In the genomic region with DNA sequence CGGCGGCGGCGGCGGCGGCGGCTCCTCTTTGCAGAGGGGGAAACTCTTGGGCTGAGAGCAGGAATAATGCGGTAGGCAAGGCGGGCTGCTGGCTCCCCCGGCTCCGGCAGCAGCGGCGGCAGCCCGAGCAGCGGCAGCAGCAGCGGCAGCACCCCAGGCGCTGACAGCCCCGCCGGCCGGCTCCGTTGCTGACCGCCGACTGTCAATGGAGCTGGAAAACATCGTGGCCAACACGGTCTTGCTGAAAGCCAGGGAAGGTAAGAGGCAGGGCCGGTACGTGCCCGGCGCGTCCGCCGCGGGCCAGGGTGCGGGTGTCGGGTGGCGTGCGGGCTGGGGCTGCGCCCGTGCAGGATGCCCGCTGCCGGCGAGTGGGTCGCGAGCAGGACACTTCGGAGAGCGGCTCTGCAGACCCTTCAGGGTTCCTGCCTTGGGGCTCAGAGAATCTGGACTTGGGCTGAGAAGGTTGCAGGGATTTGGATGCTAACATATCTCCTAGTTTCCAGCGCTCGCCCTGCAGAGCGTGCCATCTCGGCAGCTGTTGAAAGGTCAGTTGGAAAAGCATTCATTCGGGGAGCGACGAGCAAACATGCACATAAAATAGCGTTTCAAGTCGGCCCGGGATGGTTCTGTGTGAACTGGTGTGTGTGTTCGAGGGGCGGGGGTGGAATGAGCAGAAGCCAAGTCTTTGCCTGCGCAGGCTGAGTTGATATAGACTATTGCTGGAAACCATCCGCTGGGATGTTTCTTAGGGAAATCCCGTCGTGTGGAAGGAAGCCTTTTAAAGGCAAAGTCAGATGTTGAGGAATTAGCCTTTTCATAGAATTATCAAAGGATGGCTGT, we compare ENCODE assay signal across 8 cellular contexts. TPM values are rescaled to one million over a fixed set of nuclear protein-coding genes. Genes with fewer than 3 reads are reported as not detected.
A peak's percentile ranks its signal among the peaks of the same experiment; 100 is the strongest.
DNase-seq lines count a peak whose midpoint lies in the region; ATAC-seq, FAIRE-seq and TF ChIP-seq lines count a peak whose summit lies in the region.

No MANE protein-coding gene starts in this region.

- H3K36me3 ChIP-seq in SJCRH30 = no peaks in the 10 kb centered on the region
- no peaks in the 10 kb centered on the region for H3K36me3 ChIP-seq in astrocyte (ENCODE audit: insufficient read depth, low read length)
- H3K36me3 ChIP-seq in right atrium auricular region = no peaks in the 10 kb centered on the region

- H2AFZ ChIP-seq in astrocyte (ENCODE audit: low read depth, low read length) = peak overlapping the region; percentile 57

- H3K27me3 Mint-ChIP-seq in astrocyte (ENCODE audit: low read depth, unreplicated experiment) = no peaks in the 10 kb centered on the region

- no peak for FAIRE-seq in astrocyte (lab: Jason Lieb, UNC)

- H3K27ac ChIP-seq in SJCRH30 (no peak overlapping the region; the same call in 1 of the 2 replicates), astrocyte (ENCODE audit: low read depth, low read length) (peak overlapping the region; percentile 43), right atrium auricular region (peak overlapping the region; percentile 98)

- peak; percentile 33 for DNase-seq in NCI-H2227 (lab: John Stamatoyannopoulos, UW; ENCODE audit: unreplicated experiment)
- no peak for DNase-seq in NCI-H2227 treated with DMSO at 0.1 percent for 48 hours (lab: John Stamatoyannopoulos, UW)
- peak; percentile 43 to 65 for DNase-seq in SJCRH30
- DNase-seq in astrocyte (ENCODE audit: low read depth) = peak; percentile 51
- DNase-seq in right atrium auricular region (ENCODE audit: low spot score) = peak; percentile 75
- peak in 9 of 10 donors; percentile 23 to 93 (median 36) for DNase-seq in posterior cingulate gyrus
- no peak for DNase-seq in SIG-M5 (lab: John Stamatoyannopoulos, UW)

- H3K4me3 Mint-ChIP-seq in astrocyte (ENCODE audit: unreplicated experiment) = peak overlapping the region; percentile 94

- peak overlapping the region; percentile 83 for H3K9ac ChIP-seq in astrocyte (ENCODE audit: low read length)

- peaks cover 36% of the 10 kb centered on the region for H3K4me1 Mint-ChIP-seq in astrocyte (ENCODE audit: low read depth, unreplicated experiment)

- intact Hi-C loops in posterior cingulate gyrus (cut with DNase I) = loop anchor here (2.0 to 5.0 kb wide), 2 partner anchors 41 to 237 kb away; a partner anchor contains a TSS

- H3K79me2 ChIP-seq in astrocyte (ENCODE audit: insufficient read depth, low read length) = peaks cover 43% of the 10 kb centered on the region

- TF ChIP-seq CTCF in astrocyte (IDR thresholded peaks at IDR 0.05; ENCODE audit: insufficient read depth, low read depth, low read length) = no peak
- no peak for TF ChIP-seq CTCF in right atrium auricular region (IDR thresholded peaks at IDR 0.05)

- peak overlapping the region; percentile 78 for H3K4me3 ChIP-seq in SJCRH30
- peak overlapping the region; percentile 82 for H3K4me3 ChIP-seq in astrocyte (ENCODE audit: insufficient read depth, low read depth, low read length)
- peak overlapping the region; percentile 91 to 97 for H3K4me3 ChIP-seq in right atrium auricular region

- no peak overlapping the region for H3K27ac Mint-ChIP-seq in astrocyte (ENCODE audit: unreplicated experiment)

- H3K9me3 ChIP-seq in SJCRH30 (replicated peaks) (no peaks in the 10 kb centered on the region), astrocyte (ENCODE audit: insufficient read depth, low read depth, low read length) (no peaks in the 10 kb centered on the region), right atrium auricular region (no peaks in the 10 kb centered on the region)

- H3K4me2 ChIP-seq in astrocyte (ENCODE audit: low read length) = peak overlapping the region; percentile 94

- H3K27me3 ChIP-seq in SJCRH30 = no peaks in the 10 kb centered on the region
- no peaks in the 10 kb centered on the region for H3K27me3 ChIP-seq in astrocyte (ENCODE audit: insufficient read depth, low read length)
- H3K27me3 ChIP-seq in right atrium auricular region = no peaks in the 10 kb centered on the region

- H3K9me3 Mint-ChIP-seq in astrocyte (ENCODE audit: unreplicated experiment) = no peaks in the 10 kb centered on the region

- H3K4me1 ChIP-seq in SJCRH30 (peaks cover 12% of the 10 kb centered on the region), astrocyte (ENCODE audit: insufficient read depth, low read length) (peaks cover 50% of the 10 kb centered on the region), right atrium auricular region (peaks cover 0 to 47% of the 10 kb centered on the region in 2 donors)

- ATAC-seq in HG03175 (IDR thresholded peaks at IDR 0.05; ENCODE audit: unreplicated experiment) = peak; percentile 1

- no peaks in the 10 kb centered on the region for H4K20me1 ChIP-seq in astrocyte (ENCODE audit: insufficient read depth, low read length)

- H3K36me3 Mint-ChIP-seq in astrocyte (ENCODE audit: low read depth, unreplicated experiment) = no peaks in the 10 kb centered on the region

RNA-seq across cellular contexts. Expression of a gene that starts 0.6 kb away (rescaled TPM):
- 4.4 and 4.7 TPM in 2 replicates for total RNA-seq in SJCRH30 (2014; rRNA removed; shearing (Covaris generic))
- total RNA-seq in astrocyte (6.8 and 8.5 TPM in 2 replicates), right atrium auricular region (10 to 100 TPM; 19.2 to 53.8 TPM)

RNA-seq across cellular contexts. Expression of a gene that starts 29.3 kb away (rescaled TPM):
- 235 and 239 TPM in 2 replicates for total RNA-seq in SJCRH30 (2014; rRNA removed; shearing (Covaris generic))
- total RNA-seq in astrocyte (118 and 127 TPM in 2 replicates), right atrium auricular region (100 to 1,000 TPM; 168 to 250 TPM)

RNA-seq across cellular contexts. Expression of a gene that starts 42.4 kb away (rescaled TPM):
- total RNA-seq in SJCRH30 (2014; rRNA removed; shearing (Covaris generic)) = 31.4 and 32.1 TPM in 2 replicates
- total RNA-seq in astrocyte (16.7 and 16.9 TPM in 2 replicates), right atrium auricular region (10 to 100 TPM; 31.3 to 49.6 TPM)

Comparison
In these comparisons a context has a peak if more than half of its experiments do, and no peak if none do; other contexts are left out.
1. DNase-seq: peak in NCI-H2227 (single experiment), SJCRH30 (2 of 2), astrocyte (single experiment), right atrium auricular region (single experiment) and posterior cingulate gyrus (9 of 10); none in NCI-H2227 treated with DMSO at 0.1 percent for 48 hours (single experiment) and SIG-M5 (single experiment).
2. Peak in every context shown above with its lines, with median percentiles within 50 percentile points of each other: H3K4me3 ChIP-seq.